ENCODE assay signal across 34 cellular contexts in the genomic region with DNA sequence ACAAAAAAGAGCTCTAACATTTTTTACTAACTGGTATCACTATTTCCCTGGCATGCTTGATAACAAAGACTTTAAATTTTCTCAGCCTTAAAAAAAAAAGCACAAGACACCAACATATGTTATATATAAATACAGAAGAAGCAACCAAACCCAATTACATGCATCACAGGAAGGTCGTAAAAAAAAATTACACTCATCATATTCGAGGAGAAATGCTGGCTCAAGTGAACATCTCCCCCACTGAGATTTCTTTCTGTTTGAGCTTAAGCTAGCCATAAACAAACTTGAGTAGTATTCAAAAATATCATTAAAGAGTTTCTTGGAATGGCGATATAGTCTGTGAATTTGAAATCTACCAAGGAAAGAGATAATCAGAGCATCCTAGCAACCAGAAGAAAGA.
"Had no signal": no experiment of that assay in that cellular context is flagged by ENCODE, and none has a peak within 500 bp of the region (broad histone marks: within the 10 kb centered on the region; RNA-seq: fewer than 3 reads in every experiment).

No MANE protein-coding gene starts in this region.

- H3K4me1 ChIP-seq: adrenal gland, body of pancreas, breast epithelium had no signal

- H3K9me3 ChIP-seq: adrenal gland, body of pancreas, breast epithelium had no signal

- ATAC-seq: activated T-cell treated with anti-CD3 and anti-CD28 coated beads, Interleukin-2, amount 50 U/mL, for 72 hours; activated T-helper 17 cell treated with anti-CD3 and anti-CD28 coated beads, Interleukin-2, amount 50 U/mL, for 72 hours; body of pancreas had no signal

- H3K36me3 ChIP-seq: adrenal gland, breast epithelium had no signal

- H3K27ac Mint-ChIP-seq: activated CD4-positive, alpha-beta T cell treated with anti-CD3 and anti-CD28 coated beads, Interleukin-2, amount 10 ng/mL, durations not matched to agents 24 days and 14 days; activated naive CD8-positive, alpha-beta T cell treated with anti-CD3 and anti-CD28 coated beads, Interleukin-2, amount 10 ng/mL, durations not matched to agents 7 days and 5 days; activated T-cell treated with anti-CD3 and anti-CD28 coated beads, Interleukin-2, amount 50 U/mL, for 72 hours; activated T-helper 17 cell treated with anti-CD3 and anti-CD28 coated beads, Interleukin-2, amount 50 U/mL, for 72 hours had no signal

- H3K4me3 ChIP-seq: adrenal gland, body of pancreas, breast epithelium, PC-9 had no signal

- H3K9ac ChIP-seq: KMS-11 had no signal

- H3K9me3 Mint-ChIP-seq: activated naive CD8-positive, alpha-beta T cell treated with anti-CD3 and anti-CD28 coated beads, Interleukin-2, amount 10 ng/mL, durations not matched to agents 7 days and 5 days; activated T-cell treated with anti-CD3 and anti-CD28 coated beads, Interleukin-2, amount 50 U/mL, for 72 hours; activated T-helper 17 cell treated with anti-CD3 and anti-CD28 coated beads, Interleukin-2, amount 50 U/mL, for 72 hours had no signal

- DNase-seq: activated CD4-positive, alpha-beta T cell treated with anti-CD3 and anti-CD28 coated beads for 1 hour; activated CD4-positive, alpha-beta T cell treated with anti-CD3 and anti-CD28 coated beads, Interleukin-2, amount 10 ng/mL, durations not matched to agents 24 days and 14 days; activated CD4-positive, alpha-beta T cell treated with anti-CD3 and anti-CD28 coated beads, Interleukin-2, amount 50 U/mL, for 48 hours; activated CD4-positive, CD25-positive, alpha-beta regulatory T cell; activated effector memory CD4-positive, alpha-beta T cell treated with anti-CD3 and anti-CD28 coated beads, Interleukin-2, amount 50 U/mL, for 16 hours; activated naive CD4-positive, alpha-beta T cell; activated naive CD4-positive, alpha-beta T cell treated with anti-CD3 and anti-CD28 coated beads, Interleukin-2, amount 50 U/mL, for 16 hours; activated naive CD8-positive, alpha-beta T cell treated with anti-CD3 and anti-CD28 coated beads, Interleukin-2, amount 10 ng/mL, durations not matched to agents 7 days and 5 days; activated T-cell treated with anti-CD3 and anti-CD28 coated beads, Interleukin-2, amount 50 U/mL, for 1 hour; activated T-cell treated with anti-CD3 and anti-CD28 coated beads, Interleukin-2, amount 50 U/mL, for 72 hours; adrenal gland; body of pancreas; caudate nucleus; cerebellar nuclear complex; NCI-H1092 treated with DMSO at 0.1 percent for 48 hours; NCI-H1417; NCI-H146; NCI-H187; NCI-H2029 treated with DMSO at 0.1 percent for 48 hours; NCI-H2107; NCI-H2171; NCI-H226; NCI-H446 treated with DMSO at 0.1 percent for 48 hours; NCI-H524; NK-92 treated with Interleukin-12 subunit alpha and Interleukin-12 subunit beta, amount 100 ng/mL, for 24 hours; PC-9; Right ventricle myocardium superior; T1000; WERI-Rb-1 had no signal

- H3K27ac ChIP-seq: adrenal gland, body of pancreas, breast epithelium, KMS-11, PC-9, WERI-Rb-1 had no signal

- H3K4me3 Mint-ChIP-seq: activated CD4-positive, alpha-beta T cell treated with anti-CD3 and anti-CD28 coated beads, Interleukin-2, amount 10 ng/mL, durations not matched to agents 24 days and 14 days; activated naive CD8-positive, alpha-beta T cell treated with anti-CD3 and anti-CD28 coated beads, Interleukin-2, amount 10 ng/mL, durations not matched to agents 7 days and 5 days; activated T-cell treated with anti-CD3 and anti-CD28 coated beads, Interleukin-2, amount 50 U/mL, for 72 hours; activated T-helper 17 cell treated with anti-CD3 and anti-CD28 coated beads, Interleukin-2, amount 50 U/mL, for 72 hours had no signal

- H3K4me2 ChIP-seq: KMS-11, PC-9 had no signal

- FAIRE-seq: astrocyte, RCC 7860 had no signal

- H3K27me3 ChIP-seq: adrenal gland, body of pancreas, breast epithelium had no signal

- H2AFZ ChIP-seq: PC-9 had no signal
